In the genomic region with DNA sequence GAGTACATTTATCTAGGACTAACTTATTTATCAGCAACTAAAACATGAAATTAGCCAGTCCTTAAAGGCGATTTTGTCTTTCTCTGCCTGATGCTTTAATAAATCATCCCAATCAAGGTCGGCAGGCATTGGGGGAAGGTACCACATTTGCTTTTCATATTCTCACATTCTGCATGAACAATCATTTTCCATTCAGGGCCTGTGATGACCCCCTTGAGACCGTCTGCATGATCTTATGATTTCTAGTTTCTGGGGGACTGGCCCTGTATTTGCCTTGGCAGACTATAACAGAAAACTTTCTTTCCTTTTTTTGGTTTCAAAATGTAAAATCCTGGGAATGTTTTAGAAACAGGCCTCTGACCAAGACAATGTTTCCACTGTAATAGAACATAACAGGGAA, we compare ENCODE assay signal across 33 cellular contexts.
"Had no signal": no experiment of that assay in that cellular context is flagged by ENCODE, and none has a peak within 500 bp of the region (broad histone marks: within the 10 kb centered on the region; RNA-seq: fewer than 3 reads in every experiment).

No MANE protein-coding gene starts in this region.

- H3K27me3 Mint-ChIP-seq: activated B cell treated with CpG ODN at 0.5 μM for 24 hours had no signal

- DNase-seq: activated B cell treated with CpG ODN at 0.5 μM for 24 hours; activated CD4-positive, alpha-beta T cell treated with anti-CD3 and anti-CD28 coated beads for 48 hours; activated CD4-positive, alpha-beta T cell treated with anti-CD3 and anti-CD28 coated beads, Interleukin-2, amount 50 U/mL, for 1 hour; activated CD4-positive, alpha-beta T cell treated with anti-CD3 and anti-CD28 coated beads, Interleukin-2, amount 50 U/mL, for 48 hours; activated CD8-positive, alpha-beta memory T cell treated with anti-CD3 and anti-CD28 coated beads for 24 hours; activated CD8-positive, alpha-beta T cell treated with anti-CD3 and anti-CD28 coated beads for 36 hours; activated effector memory CD4-positive, alpha-beta T cell treated with Interleukin-2 at 50 U/mL for 16 hours; activated gamma-delta T cell treated with Interleukin-2 at 50 U/mL for 16 hours; activated naive CD4-positive, alpha-beta T cell treated with anti-CD3 and anti-CD28 coated beads, Interleukin-2, amount 50 U/mL, for 16 hours; activated naive CD4-positive, alpha-beta T cell treated with Interleukin-2 at 50 U/mL for 16 hours; activated T-cell treated with anti-CD3 and anti-CD28 coated beads, Interleukin-2, amount 50 U/mL, for 4 hours; amniotic stem cell; anterior cingulate cortex; brain microvascular endothelial cell; cortex of kidney; dermis blood vessel endothelial cell; effector CD4-positive, alpha-beta T cell; effector memory CD8-positive, alpha-beta T cell; erythroblast; foreskin keratinocyte; gastrocnemius medialis; glutamatergic neuron; T-helper 17 cell; T1000; WERI-Rb-1 had no signal

- H3K27ac Mint-ChIP-seq: activated B cell treated with CpG ODN at 0.5 μM for 24 hours; activated CD8-positive, alpha-beta T cell treated with anti-CD3 and anti-CD28 coated beads for 36 hours; activated naive CD8-positive, alpha-beta T cell; activated T-helper 17 cell treated with anti-CD3 and anti-CD28 coated beads, Interleukin-2, amount 50 U/mL, for 72 hours; effector memory CD8-positive, alpha-beta T cell; T-helper 17 cell; T-helper 2 cell treated with Interferon-gamma antibody and Interleukin-4, amounts not matched to agents 5 μg/mL and 100 μg/mL, for 36 hours had no signal

- H3K4me1 Mint-ChIP-seq: activated B cell treated with CpG ODN at 0.5 μM for 24 hours; activated T-helper 17 cell treated with anti-CD3 and anti-CD28 coated beads, Interleukin-2, amount 50 U/mL, for 72 hours; central memory CD8-positive, alpha-beta T cell; T-helper 17 cell had no signal

- ATAC-seq: activated CD4-positive, CD25-positive, alpha-beta regulatory T cell treated with anti-CD3 and anti-CD28 coated beads, Interleukin-2, amount 50 U/mL, for 24 hours; activated CD8-positive, alpha-beta T cell treated with anti-CD3 and anti-CD28 coated beads for 36 hours; activated T-cell treated with anti-CD3 and anti-CD28 coated beads, Interleukin-2, amount 50 U/mL, for 4 hours; activated T-helper 17 cell treated with anti-CD3 and anti-CD28 coated beads, Interleukin-2, amount 50 U/mL, for 72 hours; effector memory CD8-positive, alpha-beta T cell; foreskin keratinocyte; gastrocnemius medialis; T-helper 17 cell had no signal

- H3K4me3 Mint-ChIP-seq: activated B cell treated with CpG ODN at 0.5 μM for 24 hours; activated CD8-positive, alpha-beta T cell treated with anti-CD3 and anti-CD28 coated beads for 36 hours; activated naive CD8-positive, alpha-beta T cell; activated T-cell treated with anti-CD3 and anti-CD28 coated beads, Interleukin-2, amount 50 U/mL, for 4 hours; activated T-helper 17 cell treated with anti-CD3 and anti-CD28 coated beads, Interleukin-2, amount 50 U/mL, for 72 hours; central memory CD8-positive, alpha-beta T cell; effector memory CD8-positive, alpha-beta T cell; T-helper 17 cell; T-helper 2 cell treated with Interferon-gamma antibody and Interleukin-4, amounts not matched to agents 5 μg/mL and 100 μg/mL, for 36 hours had no signal

- FAIRE-seq: astrocyte, bronchial epithelial cell, colon had no signal

- H3K36me3 Mint-ChIP-seq: activated naive CD8-positive, alpha-beta T cell had no signal

- H3K9me3 Mint-ChIP-seq: activated B cell treated with CpG ODN at 0.5 μM for 24 hours; activated T-cell treated with anti-CD3 and anti-CD28 coated beads, Interleukin-2, amount 50 U/mL, for 4 hours; activated T-helper 17 cell treated with anti-CD3 and anti-CD28 coated beads, Interleukin-2, amount 50 U/mL, for 72 hours; central memory CD8-positive, alpha-beta T cell; effector memory CD8-positive, alpha-beta T cell; T-helper 2 cell treated with Interferon-gamma antibody and Interleukin-4, amounts not matched to agents 5 μg/mL and 100 μg/mL, for 36 hours had no signal
